Comparison of ENCODE assay signal across 8 cellular contexts in genomic region chr22:28678778-28679610, GRCh38. TPM values are rescaled to one million over a fixed set of nuclear protein-coding genes. Genes with fewer than 3 reads are reported as not detected.
DNase-seq lines count a peak whose midpoint lies in the region; ATAC-seq and TF ChIP-seq lines count a peak whose summit lies in the region.
"Not testable (repeated sequence)": the region's sequence is repeated elsewhere in the genome, so short reads cannot be mapped to it uniquely, and the experiment has no call there.

No MANE protein-coding gene starts in this region.

- not testable (repeated sequence) for TF ChIP-seq RAD21 in neural cell (conservative IDR thresholded peaks at IDR 0.05)

- peaks cover 16% of the 10 kb centered on the region for H3K79me2 ChIP-seq in neural cell (replicated peaks; ENCODE audit: insufficient read depth, low read length)

- ATAC-seq in RWPE2 (ENCODE audit: low read depth); stimulated activated naive CD8-positive, alpha-beta T cell treated with anti-CD3 and anti-CD28 coated beads, Interleukin-15, Interleukin-2, amounts not matched to agents 100 U/mL and 50 U/mL, for 24 hours: not testable (repeated sequence)

- not testable (repeated sequence) for H3K27me3 Mint-ChIP-seq in endodermal cell (ENCODE audit: insufficient read depth)

- TF ChIP-seq CTCF in BJ (IDR thresholded peaks at IDR 0.05; ENCODE audit: insufficient read depth, low read depth, low read length); RWPE2 (IDR thresholded peaks at IDR 0.05; ENCODE audit: poor library complexity, severe bottlenecking); endodermal cell (conservative IDR thresholded peaks at IDR 0.05); neural cell (IDR thresholded peaks at IDR 0.05; ENCODE audit: poor library complexity, severe bottlenecking): not testable (repeated sequence)

- not testable (repeated sequence) for H3K27me3 ChIP-seq in BJ (ENCODE audit: control insufficient read depth, insufficient read depth, low read length); RWPE2 (ENCODE audit: insufficient read depth, poor library complexity, severe bottlenecking); endodermal cell (ENCODE audit: control insufficient read depth, insufficient read depth, low read length, poor library complexity, severe bottlenecking); neural cell (ENCODE audit: insufficient read depth, low read depth, low read length)

- H3K27ac Mint-ChIP-seq in endodermal cell: peak overlapping the region; percentile 48

- not testable (repeated sequence) for H3K4me1 ChIP-seq in RWPE2 (ENCODE audit: insufficient read depth, poor library complexity, severe bottlenecking); endodermal cell (ENCODE audit: control insufficient read depth, insufficient read depth, low read length)

- H3K9ac ChIP-seq in endodermal cell (ENCODE audit: extremely low read depth, low read length, poor library complexity, severe bottlenecking) (peak overlapping the region; percentile 54), neural cell (ENCODE audit: low read length) (peak overlapping the region; percentile 73)

- not testable (repeated sequence) for H3K9me3 Mint-ChIP-seq in endodermal cell

- H3K4me1 Mint-ChIP-seq in endodermal cell: not testable (repeated sequence)

- H3K9me3 ChIP-seq in RWPE2 (ENCODE audit: severe bottlenecking); endodermal cell (ENCODE audit: control insufficient read depth, low read length); neural cell (ENCODE audit: low read length): not testable (repeated sequence)

- H4K20me1 ChIP-seq in neural cell (ENCODE audit: insufficient read depth): not testable (repeated sequence)

- POLR2A ChIA-PET in BJ (lab: Charles Lee): interaction anchor here (0.6 kb wide), 1 partner anchor 20 kb away, joined by 4 read pairs; no protein-coding TSS in a partner anchor

- 20 to 42% methylated on average over 13 to 53 of the region's 58 CpGs for WGBS in endodermal cell (ENCODE audit: insufficient coverage in 1 of 2, insufficient read length in 1 of 2), 2 experiments

- not testable (repeated sequence) for H3F3A ChIP-seq in neural cell (ENCODE audit: insufficient read depth, low read length, poor library complexity, severe bottlenecking)

- peak overlapping the region; percentile 79 for H3K4me3 ChIP-seq in BJ (ENCODE audit: low read depth, low read length)
- peak overlapping the region; percentile 77 for H3K4me3 ChIP-seq in RWPE2 (ENCODE audit: severe bottlenecking)
- peak overlapping the region; percentile 80 for H3K4me3 ChIP-seq in endodermal cell (ENCODE audit: low read length)
- peak overlapping the region; percentile 83 for H3K4me3 ChIP-seq in neural cell (ENCODE audit: low read length)

- DNase-seq in BJ (ENCODE audit: low read depth): not testable (repeated sequence)
- DNase-seq in HK-2 (ENCODE audit: unreplicated experiment): peak; percentile 34
- peak; percentile 61 for DNase-seq in RWPE2 (ENCODE audit: low spot score)
- peak; percentile 3 for DNase-seq in activated naive CD4-positive, alpha-beta T cell treated with Interleukin-2 at 50 U/mL for 16 hours
- peak; percentile 68 for DNase-seq in endodermal cell
- DNase-seq in iPS-NIHi7 (ENCODE audit: extremely low spot score): peak; percentile 15
- peak; percentile 19 for DNase-seq in stimulated activated naive CD8-positive, alpha-beta T cell treated with anti-CD3 and anti-CD28 coated beads, Interleukin-15, Interleukin-2, amounts not matched to agents 100 U/mL and 50 U/mL, for 24 hours

- H3K36me3 ChIP-seq in BJ (ENCODE audit: control insufficient read depth, insufficient read depth, low read length); RWPE2 (ENCODE audit: low read depth); endodermal cell (ENCODE audit: control insufficient read depth, insufficient read depth, low read length); neural cell (ENCODE audit: insufficient read depth, low read length): not testable (repeated sequence)

- CTCF ChIA-PET in BJ (lab: Yijun Ruan, JAX): not testable (repeated sequence)

- not testable (repeated sequence) for H3K9me2 ChIP-seq in neural cell (ENCODE audit: insufficient read depth, low read length)

- H3K27ac ChIP-seq in RWPE2 (ENCODE audit: poor library complexity, severe bottlenecking); endodermal cell (ENCODE audit: low read depth, low read length): not testable (repeated sequence)
- H3K27ac ChIP-seq in neural cell (ENCODE audit: low read length): peak overlapping the region; percentile 20

- TF ChIP-seq EP300 in neural cell (conservative IDR thresholded peaks at IDR 0.05; ENCODE audit: poor library complexity, severe bottlenecking): not testable (repeated sequence)

- not testable (repeated sequence) for H3K36me3 Mint-ChIP-seq in endodermal cell (ENCODE audit: low read depth)

- peak overlapping the region; percentile 51 for H2AFZ ChIP-seq in neural cell (ENCODE audit: low read depth, low read length)

- not testable (repeated sequence) for H3K4me2 ChIP-seq in neural cell (ENCODE audit: low read length)

- peak overlapping the region; percentile 78 for H3K4me3 Mint-ChIP-seq in endodermal cell

TF ChIP-seq in neural cell, 6 proteins besides CTCF, POLR2A, EP300 and RAD21:
- peak; percentile 15 for TF ChIP-seq POLR2AphosphoS5 (IDR thresholded peaks at IDR 0.05)
TF ChIP-seq in neural cell: peak in this region for 1; not testable (repeated sequence) for 5.

RNA-seq across cellular contexts. Expression of gene TTC28, which starts 0.6 kb away (rescaled TPM):
- polyA plus RNA-seq in BJ (2011; rRNA removed): 5.6 and 8.7 TPM in 2 replicates
- polyA minus RNA-seq in BJ (2011; rRNA and poly(A)+ RNA removed): 31.0 and 33.1 TPM in 2 replicates
- 10 to 100 TPM; 28.6 to 34.0 TPM for total RNA-seq in endodermal cell
- 25.4 TPM for polyA plus RNA-seq in endodermal cell (2013, experiment 1 of 2)
- polyA plus RNA-seq in endodermal cell (2013, experiment 2 of 2): 25.8 TPM
- polyA plus RNA-seq in neural cell: 14.8 and 18.4 TPM in 2 replicates
- 166 and 218 TPM in 2 replicates for polyA minus RNA-seq in neural cell
